ENCODE assay signal across 8 cellular contexts in genomic region chr1:36924282-36924791, GRCh38.
A peak's percentile ranks its signal among the peaks of the same experiment; 100 is the strongest.
DNase-seq lines count a peak whose midpoint lies in the region; ATAC-seq, FAIRE-seq and TF ChIP-seq lines count a peak whose summit lies in the region.

No MANE protein-coding gene starts in this region.

- H3K4ac ChIP-seq in IMR-90 (ENCODE audit: low read depth, low read length) = no peak overlapping the region

- TF ChIP-seq RAD21 in IMR-90 (IDR thresholded peaks at IDR 0.05; ENCODE audit: low read length) = no peak

- no peak overlapping the region for H2AFZ ChIP-seq in IMR-90 (replicated peaks; ENCODE audit: low read length, poor library complexity)

- ATAC-seq in IMR-90 (ENCODE audit: low read depth) (peak; percentile 63), pancreas (peak; percentile 79 to 94 (median 90)), GM21360 (IDR thresholded peaks at IDR 0.05; ENCODE audit: unreplicated experiment) (no peak), HG03135 (IDR thresholded peaks at IDR 0.05; ENCODE audit: unreplicated experiment) (no peak)

- POLR2A ChIA-PET in IMR-90 (lab: Charles Lee; ENCODE audit: unreplicated experiment) = no interaction called here

- H3K9ac ChIP-seq in IMR-90 (ENCODE audit: low read depth, low read length) = no peak overlapping the region

- H3K4me3 ChIP-seq in IMR-90 (ENCODE audit: insufficient read depth, low read depth, low read length) = no peak overlapping the region
- H3K4me3 ChIP-seq in fibroblast of the aortic adventitia (ENCODE audit: low read depth, low read length) = no peak overlapping the region
- no peak overlapping the region for H3K4me3 ChIP-seq in pancreas

- no peak overlapping the region for H3K4me2 ChIP-seq in IMR-90 (ENCODE audit: low read depth, low read length)

- H2BK15ac ChIP-seq in IMR-90 (ENCODE audit: low read depth, low read length) = no peak overlapping the region

- no peak overlapping the region for H3K56ac ChIP-seq in IMR-90 (ENCODE audit: extremely low read depth, insufficient read depth, low read length)

- H3K9me1 ChIP-seq in IMR-90 (ENCODE audit: insufficient read depth, low read length) = no peaks in the 10 kb centered on the region

- H3K23ac ChIP-seq in IMR-90 (ENCODE audit: low read depth, low read length) = no peak overlapping the region

- in situ Hi-C loops in IMR-90 (cut with MboI; ENCODE audit: low sequenced_read_pairs) = no loop called here

- no peaks in the 10 kb centered on the region for H4K20me1 ChIP-seq in IMR-90 (ENCODE audit: insufficient read depth, low read length)

- no peak overlapping the region for H2BK120ac ChIP-seq in IMR-90 (ENCODE audit: low read depth, low read length)

- H3K36me3 ChIP-seq in IMR-90 (ENCODE audit: control insufficient read depth, insufficient read depth, low read length) (no peaks in the 10 kb centered on the region), pancreas (no peaks in the 10 kb centered on the region)

- intact Hi-C loops in IMR-90 (cut with micrococcal nuclease) (no loop called here), pancreas (cut with DNase I) (no loop called here)

- H3K27ac ChIP-seq in IMR-90 (ENCODE audit: insufficient read depth, low read length) (no peak overlapping the region), VCaP (0 out of 2 replicates have a peak overlapping the region, but pooled peaks have one; percentile 22), pancreas (no peak overlapping the region)

- DNase-seq in DMS79 (lab: John Stamatoyannopoulos, UW) (peak; percentile 78), IMR-90 (peak; percentile 18), fibroblast of the aortic adventitia (ENCODE audit: low read depth) (peak; percentile 19), pancreas (peak; percentile 56 to 83 (median 67)), OCI-M2 (lab: John Stamatoyannopoulos, UW; ENCODE audit: unreplicated experiment) (no peak)

- H2BK20ac ChIP-seq in IMR-90 (ENCODE audit: low read depth, low read length) = no peak overlapping the region

- H3K27me3 ChIP-seq in IMR-90 (ENCODE audit: control insufficient read depth, insufficient read depth, low read length) (no peaks in the 10 kb centered on the region), pancreas (no peaks in the 10 kb centered on the region)

- H3K4me1 ChIP-seq in IMR-90 (ENCODE audit: control insufficient read depth, insufficient read depth, low read length) (no peaks in the 10 kb centered on the region), pancreas (peaks cover 0 to 5% (median 0%) of the 10 kb centered on the region in 3 donors)

- H2BK5ac ChIP-seq in IMR-90 (ENCODE audit: low read depth, low read length, poor library complexity, severe bottlenecking) = no peak overlapping the region

- WGBS in IMR-90 (ENCODE audit: extremely low coverage in 2 of 2, insufficient read length in 1 of 2), 2 experiments = 0% methylated on average over 2 of the region's 13 CpGs; no CpG with 5 or more reads in 1 of the 2 experiments
- 2 to 3% methylated on average over 13 of the region's 13 CpGs for WGBS in pancreas, 2 donors

- BruUV-seq in IMR-90 (replicated peaks; lab: Mats Ljungman, UMichigan) = no TSS peak

- no peak for FAIRE-seq in pancreas (lab: Jason Lieb, UNC)

- no peaks in the 10 kb centered on the region for H3K9me3 ChIP-seq in IMR-90 (ENCODE audit: control insufficient read depth, insufficient read depth, low read length)
- no peaks in the 10 kb centered on the region for H3K9me3 ChIP-seq in pancreas

- no peak overlapping the region for H4K5ac ChIP-seq in IMR-90 (ENCODE audit: low read depth, low read length)

- no peaks in the 10 kb centered on the region for H3K79me1 ChIP-seq in IMR-90 (ENCODE audit: low read depth in 1 of 2, low read length in 2 of 2)

- no peak overlapping the region for H3K18ac ChIP-seq in IMR-90 (ENCODE audit: low read depth, low read length)

- no peak for TF ChIP-seq POLR2A in IMR-90 (IDR thresholded peaks at IDR 0.05; ENCODE audit: low read depth, low read length)

- no peak overlapping the region for H4K8ac ChIP-seq in IMR-90 (ENCODE audit: low read depth in 2 of 2, low read length in 2 of 2)

- dilution Hi-C loops in IMR-90 (cut with HindIII; ENCODE audit: low sequenced_read_pairs, unreplicated experiment) = no loop called here

- CTCF ChIA-PET in IMR-90 (lab: Yijun Ruan, JAX) = no interaction called here

- H2AK9ac ChIP-seq in IMR-90 (replicated peaks; ENCODE audit: low read depth, low read length, poor library complexity) = no peak overlapping the region

- H3K14ac ChIP-seq in IMR-90 (replicated peaks; ENCODE audit: low read depth, low read length) = no peak overlapping the region

- H4K91ac ChIP-seq in IMR-90 (ENCODE audit: insufficient read depth, low read depth, low read length) = no peak overlapping the region

- TF ChIP-seq CTCF in IMR-90 (conservative IDR thresholded peaks at IDR 0.05; ENCODE audit: low read depth, low read length) (no peak), VCaP (conservative IDR thresholded peaks at IDR 0.05) (no peak), fibroblast of the aortic adventitia (IDR thresholded peaks at IDR 0.05; ENCODE audit: insufficient read depth, low read length) (no peak), pancreas (IDR thresholded peaks at IDR 0.05) (no peak)

- no peak overlapping the region for H2AK5ac ChIP-seq in IMR-90 (ENCODE audit: low read depth, low read length)

TF ChIP-seq in IMR-90, 13 proteins besides CTCF, POLR2A, EP300 and RAD21:
- no peak for TF ChIP-seq USF2 (IDR thresholded peaks at IDR 0.05; ENCODE audit: low read depth, low read length)
- peak; percentile 30; the same call in 1 of the 2 replicates for TF ChIP-seq MAZ (IDR thresholded peaks at IDR 0.05; ENCODE audit: borderline replicate concordance, low read depth, low read length)

Comparison
In these comparisons a context has a peak if more than half of its experiments do, and no peak if none do; other contexts are left out.
1. ATAC-seq: peak in IMR-90 (single experiment) and pancreas (4 of 4); none in GM21360 (single experiment) and HG03135 (single experiment).